Comparison of ENCODE assay signal across 1 cellular context in genomic region chr18:46706968-46707367, GRCh38.
TF ChIP-seq lines count a peak whose summit lies in the region.

No MANE protein-coding gene starts in this region.

TF ChIP-seq in H1, 55 proteins besides CTCF, POLR2A, EP300 and RAD21:
- TF ChIP-seq KDM1A (IDR thresholded peaks at IDR 0.05; ENCODE audit: borderline replicate concordance, low read length) (no peak), SRF (IDR thresholded peaks at IDR 0.05; ENCODE audit: low read depth, low read length) (no peak), HDAC2 (IDR thresholded peaks at IDR 0.05; ENCODE audit: borderline replicate concordance in 1 of 2, low read depth in 2 of 2, low read length in 2 of 2) (no peak), JUND (IDR thresholded peaks at IDR 0.05; ENCODE audit: low read length) (no peak)
TF ChIP-seq in H1: peak in this region for 0.
